Comparison of ENCODE assay signal across 17 cellular contexts in the genomic region with DNA sequence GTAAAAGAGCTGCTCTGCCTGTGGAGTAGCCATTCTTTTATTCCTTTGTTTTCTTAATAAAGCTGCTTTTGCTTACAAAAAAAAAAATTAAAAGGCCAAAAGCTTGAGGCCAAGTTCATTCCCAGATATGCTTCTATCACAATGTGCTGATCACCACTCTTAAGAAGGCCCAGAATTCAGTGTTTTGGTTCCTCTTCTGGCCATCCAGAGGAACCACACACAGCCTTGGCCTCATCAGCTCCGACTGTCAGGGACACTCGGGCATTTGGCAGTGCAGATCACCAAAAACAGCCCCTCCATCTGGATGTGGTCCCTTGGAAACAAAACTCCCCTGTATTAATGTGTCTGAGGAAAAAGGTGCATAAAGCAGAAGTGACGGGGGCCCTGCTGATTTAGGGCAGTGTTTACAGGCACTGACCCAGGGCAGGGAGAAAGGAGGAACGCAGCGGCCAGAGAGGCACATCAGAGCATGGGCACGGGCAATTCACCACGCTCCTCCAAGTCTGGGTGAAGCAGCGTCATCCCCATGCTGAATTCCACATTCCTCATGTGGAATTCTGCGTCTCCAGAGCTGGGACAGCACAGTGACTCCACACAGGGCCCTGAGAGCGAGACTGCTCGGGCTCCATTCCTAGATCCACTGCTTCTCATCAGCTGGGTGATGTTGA. TPM values are rescaled to one million over a fixed set of nuclear protein-coding genes. Genes with fewer than 3 reads are reported as not detected.
DNase-seq lines count a peak whose midpoint lies in the region; ATAC-seq, FAIRE-seq and TF ChIP-seq lines count a peak whose summit lies in the region.
"Had no signal": no experiment of that assay in that cellular context is flagged by ENCODE, and none has a peak within 500 bp of the region (broad histone marks: within the 10 kb centered on the region; RNA-seq: fewer than 3 reads in every experiment).

No MANE protein-coding gene starts in this region.

- no peak overlapping the region for H3K27ac ChIP-seq in GM12878 (ENCODE audit: control insufficient read depth, insufficient read depth)
- peak overlapping the region; percentile 85 for H3K27ac ChIP-seq in smooth muscle cell (ENCODE audit: low read depth)
- no peak overlapping the region for H3K27ac ChIP-seq in Peyer's patch

- H3K4me3 ChIP-seq in GM12878: no peak overlapping the region
- H3K4me3 ChIP-seq in smooth muscle cell: no peak overlapping the region
- no peak overlapping the region for H3K4me3 ChIP-seq in Peyer's patch

- no peaks in the 10 kb centered on the region for H3K9me3 Mint-ChIP-seq in natural killer cell treated with Interleukin-12 subunit alpha and Interleukin-12 subunit beta and Interleukin-15 and Interleukin-18, amount 100 ng/mL, for 72 hours
- H3K9me3 Mint-ChIP-seq: CD4-positive, alpha-beta T cell; H9 had no signal

- TF ChIP-seq POLR2A in GM12878 (IDR thresholded peaks at IDR 0.05; ENCODE audit: low read depth, low read length) (0 out of 2 replicates have a peak, but pooled peaks have one; percentile 13), Peyer's patch (IDR thresholded peaks at IDR 0.05) (no peak)

- TF ChIP-seq RAD21 in GM12878 (IDR thresholded peaks at IDR 0.05; ENCODE audit: insufficient read depth, low read depth, low read length): no peak

- H3K27me3 Mint-ChIP-seq in natural killer cell treated with Interleukin-12 subunit alpha and Interleukin-12 subunit beta and Interleukin-15 and Interleukin-18, amount 100 ng/mL, for 72 hours: no peaks in the 10 kb centered on the region
- H3K27me3 Mint-ChIP-seq: CD4-positive, alpha-beta T cell had no signal

- POLR2A ChIA-PET in GM12878 (lab: Charles Lee): no interaction called here

- in situ Hi-C loops in GM12878 (cut with MboI): no loop called here

- DNase-seq in MV-4-11 (lab: John Stamatoyannopoulos, UW) (peak; percentile 11), GM12878 (ENCODE audit: low read depth, low spot score) (no peak), islet precursor cell (peak; percentile 53), smooth muscle cell (lab: John Stamatoyannopoulos, UW; ENCODE audit: unreplicated experiment) (no peak), Peyer's patch (no peak), urothelium cell line (ENCODE audit: low spot score) (no peak)
- no peak for DNase-seq in natural killer cell treated with Interleukin-12 subunit alpha and Interleukin-12 subunit beta and Interleukin-15 and Interleukin-18, amount 100 ng/mL, for 72 hours (ENCODE audit: low spot score)
- DNase-seq: ACHN; CD4-positive, alpha-beta T cell; EL; H9; NCI-H1092 treated with DMSO at 0.1 percent for 48 hours; NCI-H2081 treated with DMSO at 0.1 percent for 48 hours; NCI-H510A; NCI-H82; PC-3 had no signal

- intact Hi-C loops in GM12878 (cut with micrococcal nuclease; ENCODE audit: unreplicated experiment): no loop called here

- no peak for TF ChIP-seq CTCF in GM12878 (IDR thresholded peaks at IDR 0.05 in 2 of 3, conservative IDR thresholded peaks at IDR 0.05 in 1 of 3; ENCODE audit: control insufficient read depth in 2 of 3, extremely low read depth in 1 of 3, insufficient read depth in 1 of 3, low read depth in 3 of 3, low read length in 3 of 3)
- no peak for TF ChIP-seq CTCF in smooth muscle cell (IDR thresholded peaks at IDR 0.05; ENCODE audit: borderline replicate concordance, insufficient read depth, poor library complexity, severe bottlenecking)
- no peak for TF ChIP-seq CTCF in Peyer's patch (IDR thresholded peaks at IDR 0.05)

- no peak overlapping the region for H3K27ac Mint-ChIP-seq in natural killer cell treated with Interleukin-12 subunit alpha and Interleukin-12 subunit beta and Interleukin-15 and Interleukin-18, amount 100 ng/mL, for 72 hours
- H3K27ac Mint-ChIP-seq: CD4-positive, alpha-beta T cell; H9 had no signal

- H4K20me1 ChIP-seq in GM12878 (ENCODE audit: control insufficient read depth, insufficient read depth): no peaks in the 10 kb centered on the region
- H4K20me1 ChIP-seq in smooth muscle cell (ENCODE audit: low read depth): peaks cover 60% of the 10 kb centered on the region

- RAD21 ChIA-PET in GM12878 (lab: Charles Lee; ENCODE audit: unreplicated experiment): no interaction called here

- H3K27me3 ChIP-seq in GM12878 (replicated peaks in 1 of 2; ENCODE audit: control insufficient read depth in 2 of 2, insufficient read depth in 2 of 2, low read length in 1 of 2) (no peaks in the 10 kb centered on the region), smooth muscle cell (ENCODE audit: low read depth) (no peaks in the 10 kb centered on the region), Peyer's patch (no peaks in the 10 kb centered on the region)

- peaks cover 3 to 7% of the 10 kb centered on the region in 2 donors for H3K4me1 Mint-ChIP-seq in natural killer cell treated with Interleukin-12 subunit alpha and Interleukin-12 subunit beta and Interleukin-15 and Interleukin-18, amount 100 ng/mL, for 72 hours (ENCODE audit: low read depth in 2 of 2)
- H3K4me1 Mint-ChIP-seq: H9 had no signal

- H3K79me2 ChIP-seq in GM12878 (ENCODE audit: control insufficient read depth, insufficient read depth, low read length) (no peaks in the 10 kb centered on the region), smooth muscle cell (ENCODE audit: low read depth) (peaks cover 13% of the 10 kb centered on the region)

- no peaks in the 10 kb centered on the region for H3K9me3 ChIP-seq in GM12878 (replicated peaks; ENCODE audit: control insufficient read depth, insufficient read depth, low read length)
- no peaks in the 10 kb centered on the region for H3K9me3 ChIP-seq in smooth muscle cell (replicated peaks; ENCODE audit: low read depth)
- no peaks in the 10 kb centered on the region for H3K9me3 ChIP-seq in Peyer's patch

- FAIRE-seq in GM12878 (lab: Jason Lieb, UNC) (no peak), urothelium cell line (lab: Jason Lieb, UNC) (no peak)

- H3K36me3 ChIP-seq in GM12878 (ENCODE audit: control insufficient read depth in 2 of 2, insufficient read depth in 2 of 2, low read length in 1 of 2) (peaks cover 35 to 46% of the 10 kb centered on the region in 2 experiments), smooth muscle cell (ENCODE audit: low read depth) (peaks cover 18% of the 10 kb centered on the region), Peyer's patch (peaks cover 0 to 98% (median 0%) of the 10 kb centered on the region in 3 donors)

- SMC1A ChIA-PET in GM12878 (lab: Charles Lee; ENCODE audit: uncharacterized antibody, unreplicated experiment): no interaction called here

- CTCF ChIA-PET in GM12878 (lab: Yijun Ruan, JAX): interaction anchor here (0.8 kb wide), 1 partner anchor 15 kb away, joined by 4 read pairs; no protein-coding TSS in a partner anchor

- H3K4me2 ChIP-seq in GM12878 (ENCODE audit: control insufficient read depth, insufficient read depth): no peak overlapping the region
- H3K4me2 ChIP-seq in smooth muscle cell: peak overlapping the region; percentile 24

- H3K4me3 Mint-ChIP-seq in natural killer cell treated with Interleukin-12 subunit alpha and Interleukin-12 subunit beta and Interleukin-15 and Interleukin-18, amount 100 ng/mL, for 72 hours: no peak overlapping the region
- H3K4me3 Mint-ChIP-seq: CD4-positive, alpha-beta T cell; H9 had no signal

- H3K4me1 ChIP-seq in GM12878 (ENCODE audit: control insufficient read depth, insufficient read depth, low read length) (no peaks in the 10 kb centered on the region), smooth muscle cell (ENCODE audit: low read depth) (peaks cover 5% of the 10 kb centered on the region), Peyer's patch (no peaks in the 10 kb centered on the region)

- H3K9ac ChIP-seq in GM12878 (ENCODE audit: control insufficient read depth, insufficient read depth, low read length) (no peak overlapping the region), smooth muscle cell (ENCODE audit: low read depth) (no peak overlapping the region)

- BruUV-seq in GM12878 (replicated peaks; lab: Mats Ljungman, UMichigan): no TSS peak

- H3F3A ChIP-seq in smooth muscle cell (ENCODE audit: low read depth): peaks cover 4% of the 10 kb centered on the region

- WGBS in GM12878 (ENCODE audit: insufficient coverage, insufficient replicate concordance, low lambda C conversion rate, missing lambda C conversion rate): 98% methylated on average over 11 of the region's 11 CpGs
- WGBS in smooth muscle cell (ENCODE audit: low lambda C conversion rate): 77% methylated on average over 11 of the region's 11 CpGs

- no peak for ATAC-seq in GM12878
- ATAC-seq in natural killer cell treated with Interleukin-12 subunit alpha and Interleukin-12 subunit beta and Interleukin-15 and Interleukin-18, amount 100 ng/mL, for 72 hours: no peak
- ATAC-seq: PC-3 had no signal

- H2AFZ ChIP-seq in GM12878 (ENCODE audit: control insufficient read depth, low read depth, low read length) (no peak overlapping the region), smooth muscle cell (ENCODE audit: low read depth) (no peak overlapping the region)

- no peak for TF ChIP-seq EP300 in GM12878 (IDR thresholded peaks at IDR 0.05; ENCODE audit: borderline replicate concordance in 1 of 2, control insufficient read depth in 1 of 2, low read depth in 2 of 2, low read length in 2 of 2)

- peaks cover 10% of the 10 kb centered on the region for H3K36me3 Mint-ChIP-seq in natural killer cell treated with Interleukin-12 subunit alpha and Interleukin-12 subunit beta and Interleukin-15 and Interleukin-18, amount 100 ng/mL, for 72 hours

RNA-seq across cellular contexts. Expression of gene POLDIP3, which starts 17.7 kb away (rescaled TPM):
- 25.8 and 29.0 TPM in 2 replicates for total RNA-seq in GM12878 (2013; cell fraction: nucleolus; rRNA removed)
- 32.9 and 38.9 TPM in 2 replicates for total RNA-seq in GM12878 (2014; rRNA removed)
- total RNA-seq in GM12878 (2014; rRNA removed; fragmentation: Illumina TruSeq; extraction: Trizol): 25.9 and 27.0 TPM in 2 replicates
- total RNA-seq in GM12878 (2021): 54.1 and 55.9 TPM in 2 replicates
- polyA plus RNA-seq in GM12878 (2011; ENCODE audit: low read depth): 37.9 TPM
- 35.6 and 54.2 TPM in 2 replicates for polyA plus RNA-seq in GM12878 (2011; rRNA removed)
- 41.6 and 47.6 TPM in 2 replicates for polyA plus RNA-seq in GM12878 (2011; cell fraction: cytosol; rRNA removed)
- polyA plus RNA-seq in GM12878 (2011; cell fraction: nucleus; rRNA removed): 54.4 and 62.1 TPM in 2 replicates
- polyA plus RNA-seq in GM12878 (2012): 39.1 and 43.5 TPM in 2 replicates
- 43.3 and 52.6 TPM in 2 replicates for polyA plus RNA-seq in GM12878 (2014; fragmentation: Illumina TruSeq; extraction: Trizol)
- polyA plus RNA-seq in GM12878 (2014; fragmentation: Nextera tagmentation; extraction: Ambion mirVana): 10 to 100 TPM; 14.8 to 19.3 TPM
- 46.4 and 49.3 TPM in 2 replicates for polyA plus RNA-seq in GM12878 (2014; rRNA removed)
- 10 to 100 TPM; 60.1 to 60.2 TPM for polyA plus RNA-seq in GM12878 (2016; fragmentation: Nextera tagmentation; extraction: Ambion mirVana)
- polyA minus RNA-seq in GM12878 (2011; rRNA and poly(A)+ RNA removed): 33.2 and 42.9 TPM in 2 replicates
- 13.8 and 18.2 TPM in 2 replicates for polyA minus RNA-seq in GM12878 (2011; cell fraction: cytosol; rRNA and poly(A)+ RNA removed)
- 14.7 and 20.4 TPM in 2 replicates for polyA minus RNA-seq in GM12878 (2011; cell fraction: nucleus; rRNA and poly(A)+ RNA removed)
- 27.8 and 31.1 TPM in 2 replicates for total RNA-seq in smooth muscle cell
- 45.5 and 49.4 TPM in 2 replicates for polyA plus RNA-seq in smooth muscle cell
- total RNA-seq in natural killer cell treated with Interleukin-12 subunit alpha and Interleukin-12 subunit beta and Interleukin-15 and Interleukin-18, amount 100 ng/mL, for 72 hours: 10 to 100 TPM; 61.6 to 78.9 TPM
- 10 to 100 TPM; 30.3 to 42.9 (median 38.0) TPM for total RNA-seq in Peyer's patch

RNA-seq across cellular contexts. Expression of gene SERHL2, which starts 43.2 kb away (rescaled TPM):
- total RNA-seq in GM12878 (2013; cell fraction: nucleolus; rRNA removed): 2.4 and 3.3 TPM in 2 replicates
- total RNA-seq in GM12878 (2014; rRNA removed) (1.3 and 2.0 TPM in 2 replicates), GM12878 (2014; rRNA removed; fragmentation: Illumina TruSeq; extraction: Trizol) (0.64 and 1.1 TPM in 2 replicates), GM12878 (2021) (0.69 and 1.0 TPM in 2 replicates), smooth muscle cell (1.3 and 5.3 TPM in 2 replicates), Peyer's patch (10 to 100 TPM in 1 of 4 donors, 1 to 10 TPM in 2, not detected in 1; 1.7 to 11.6 (median 3.2) TPM)
- 0.80 TPM for polyA plus RNA-seq in GM12878 (2011; ENCODE audit: low read depth)
- polyA plus RNA-seq in GM12878 (2011; rRNA removed) (0.97 and 1.6 TPM in 2 replicates), GM12878 (2014; fragmentation: Illumina TruSeq; extraction: Trizol) (1.1 and 3.6 TPM in 2 replicates), GM12878 (2014; fragmentation: Nextera tagmentation; extraction: Ambion mirVana) (under 1 TPM; 0.63 to 0.93 TPM), GM12878 (2014; rRNA removed) (1.3 TPM in 2 replicates), GM12878 (2016; fragmentation: Nextera tagmentation; extraction: Ambion mirVana) (1 to 10 TPM; 1.7 to 1.8 TPM), smooth muscle cell (4.6 and 7.7 TPM in 2 replicates)
- 0.63 and 1.5 TPM in 2 replicates for polyA plus RNA-seq in GM12878 (2011; cell fraction: cytosol; rRNA removed)
- polyA plus RNA-seq in GM12878 (2011; cell fraction: nucleus; rRNA removed): 1.4 and 1.6 TPM in 2 replicates
- polyA plus RNA-seq in GM12878 (2012): 0.90 and 1.1 TPM in 2 replicates
- polyA minus RNA-seq in GM12878 (2011; rRNA and poly(A)+ RNA removed): 0.73 and 1.8 TPM in 2 replicates
- polyA minus RNA-seq in GM12878 (2011; cell fraction: cytosol; rRNA and poly(A)+ RNA removed): not detected in 2 replicates
- not detected in 2 replicates for polyA minus RNA-seq in GM12878 (2011; cell fraction: nucleus; rRNA and poly(A)+ RNA removed)
- not detected for total RNA-seq in natural killer cell treated with Interleukin-12 subunit alpha and Interleukin-12 subunit beta and Interleukin-15 and Interleukin-18, amount 100 ng/mL, for 72 hours
- total RNA-seq: HT-29 had no signal

RNA-seq across cellular contexts. Expression of gene ATP5MGL, which starts 43.4 kb away (rescaled TPM):
- total RNA-seq in GM12878 (2013; cell fraction: nucleolus; rRNA removed): 4.9 and 7.6 TPM in 2 replicates
- total RNA-seq in GM12878 (2014; rRNA removed) (0.22 and 0.40 TPM in 2 replicates), GM12878 (2014; rRNA removed; fragmentation: Illumina TruSeq; extraction: Trizol) (0.85 TPM in 1 of 2 replicates, not detected in the other), GM12878 (2021) (0.43 and 0.46 TPM in 2 replicates), smooth muscle cell (1.3 and 2.8 TPM in 2 replicates), Peyer's patch (not detected)
- not detected for polyA plus RNA-seq in GM12878 (2011; ENCODE audit: low read depth)
- polyA plus RNA-seq in GM12878 (2011; rRNA removed) (0.23 and 0.26 TPM in 2 replicates), GM12878 (2014; fragmentation: Illumina TruSeq; extraction: Trizol) (not detected in 2 replicates), GM12878 (2014; fragmentation: Nextera tagmentation; extraction: Ambion mirVana) (under 1 TPM; 0.24 to 0.60 TPM), GM12878 (2014; rRNA removed) (not detected in 2 replicates), GM12878 (2016; fragmentation: Nextera tagmentation; extraction: Ambion mirVana) (under 1 TPM; 0.47 to 0.71 TPM), smooth muscle cell (0.41 TPM in 1 of 2 replicates, not detected in the other)
- polyA plus RNA-seq in GM12878 (2011; cell fraction: cytosol; rRNA removed): not detected in 2 replicates
- 0.51 and 0.52 TPM in 2 replicates for polyA plus RNA-seq in GM12878 (2011; cell fraction: nucleus; rRNA removed)
- polyA plus RNA-seq in GM12878 (2012): not detected in 2 replicates
- polyA minus RNA-seq in GM12878 (2011; rRNA and poly(A)+ RNA removed): 1.6 and 2.0 TPM in 2 replicates
- polyA minus RNA-seq in GM12878 (2011; cell fraction: cytosol; rRNA and poly(A)+ RNA removed): not detected in 2 replicates
- 3.0 and 3.5 TPM in 2 replicates for polyA minus RNA-seq in GM12878 (2011; cell fraction: nucleus; rRNA and poly(A)+ RNA removed)
- total RNA-seq in natural killer cell treated with Interleukin-12 subunit alpha and Interleukin-12 subunit beta and Interleukin-15 and Interleukin-18, amount 100 ng/mL, for 72 hours: 1 to 10 TPM in 1 of 2 donors, under 1 TPM in 1; 0.62 to 1.1 TPM
- total RNA-seq: HT-29, PC-3 had no signal

RNA-seq across cellular contexts. Expression of gene CYB5R3, which starts 52.2 kb away (rescaled TPM):
- 38.2 and 40.3 TPM in 2 replicates for total RNA-seq in GM12878 (2013; cell fraction: nucleolus; rRNA removed)
- total RNA-seq in GM12878 (2014; rRNA removed) (33.3 and 46.8 TPM in 2 replicates), GM12878 (2014; rRNA removed; fragmentation: Illumina TruSeq; extraction: Trizol) (20.5 and 22.9 TPM in 2 replicates), GM12878 (2021) (81.7 and 83.8 TPM in 2 replicates), smooth muscle cell (76.8 and 78.2 TPM in 2 replicates), Peyer's patch (100 to 1,000 TPM in 2 of 4 donors, 10 to 100 TPM in 2; 59.4 to 147 (median 117) TPM)
- polyA plus RNA-seq in GM12878 (2011; ENCODE audit: low read depth): 23.6 TPM
- polyA plus RNA-seq in GM12878 (2011; rRNA removed) (21.0 and 70.3 TPM in 2 replicates), GM12878 (2014; fragmentation: Illumina TruSeq; extraction: Trizol) (37.3 and 65.3 TPM in 2 replicates), GM12878 (2014; fragmentation: Nextera tagmentation; extraction: Ambion mirVana) (1 to 10 TPM; 2.0 to 3.5 TPM), GM12878 (2014; rRNA removed) (81.0 and 102 TPM in 2 replicates), GM12878 (2016; fragmentation: Nextera tagmentation; extraction: Ambion mirVana) (100 to 1,000 TPM; 104 to 119 TPM), smooth muscle cell (321 and 365 TPM in 2 replicates)
- polyA plus RNA-seq in GM12878 (2011; cell fraction: cytosol; rRNA removed): 82.7 and 87.2 TPM in 2 replicates
- 56.1 and 64.4 TPM in 2 replicates for polyA plus RNA-seq in GM12878 (2011; cell fraction: nucleus; rRNA removed)
- polyA plus RNA-seq in GM12878 (2012): 62.8 and 80.6 TPM in 2 replicates
- 49.7 and 58.4 TPM in 2 replicates for polyA minus RNA-seq in GM12878 (2011; rRNA and poly(A)+ RNA removed)
- 36.8 and 38.8 TPM in 2 replicates for polyA minus RNA-seq in GM12878 (2011; cell fraction: cytosol; rRNA and poly(A)+ RNA removed)
- polyA minus RNA-seq in GM12878 (2011; cell fraction: nucleus; rRNA and poly(A)+ RNA removed): 12.7 and 24.7 TPM in 2 replicates
- total RNA-seq in natural killer cell treated with Interleukin-12 subunit alpha and Interleukin-12 subunit beta and Interleukin-15 and Interleukin-18, amount 100 ng/mL, for 72 hours: 10 to 100 TPM; 79.6 to 96.7 TPM

Comparison
In these comparisons a context has a peak if more than half of its experiments do, and no peak if none do; other contexts are left out.
1. DNase-seq: peak in MV-4-11 (single experiment) and islet precursor cell (single experiment); none in GM12878 (single experiment), smooth muscle cell (single experiment), natural killer cell treated with Interleukin-12 subunit alpha and Interleukin-12 subunit beta and Interleukin-15 and Interleukin-18, amount 100 ng/mL, for 72 hours (single experiment), Peyer's patch (0 of 3) and urothelium cell line (single experiment).